In the genomic region with DNA sequence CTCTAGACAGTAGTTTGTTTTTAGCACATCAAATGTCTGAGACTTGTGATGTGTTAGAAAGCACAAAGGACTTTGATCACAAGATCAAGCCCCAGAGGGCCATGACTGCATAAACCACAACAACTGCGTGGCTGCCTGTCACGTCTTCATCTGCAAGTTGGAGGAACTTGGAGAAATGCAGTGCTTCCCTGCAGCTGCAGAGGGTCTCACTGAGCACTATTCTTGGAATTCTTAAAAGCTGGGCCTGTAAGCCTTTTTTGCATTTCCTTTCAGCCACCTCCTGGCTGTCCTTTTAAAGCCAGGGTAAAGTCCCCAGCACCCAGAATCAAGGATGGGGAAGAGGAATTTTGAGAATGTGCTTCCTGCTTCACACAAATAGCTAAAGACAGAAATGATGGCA, we compare ENCODE assay signal across 14 cellular contexts.
DNase-seq lines count a peak whose midpoint lies in the region; ATAC-seq and TF ChIP-seq lines count a peak whose summit lies in the region.
"Had no signal": no experiment of that assay in that cellular context is flagged by ENCODE, and none has a peak within 500 bp of the region (broad histone marks: within the 10 kb centered on the region; RNA-seq: fewer than 3 reads in every experiment).

No MANE protein-coding gene starts in this region.

- no peaks in the 10 kb centered on the region for H3K4me1 Mint-ChIP-seq in activated T-helper 17 cell treated with anti-CD3 and anti-CD28 coated beads, Interleukin-2, amount 50 U/mL, for 72 hours

- no peaks in the 10 kb centered on the region for H3K79me1 ChIP-seq in mesenchymal stem cell (replicated peaks; ENCODE audit: low read length, poor library complexity, severe bottlenecking)

- H4K91ac ChIP-seq in mesenchymal stem cell (ENCODE audit: low read length) = no peak overlapping the region

- ATAC-seq in activated T-helper 17 cell treated with anti-CD3 and anti-CD28 coated beads, Interleukin-2, amount 50 U/mL, for 72 hours (replicated peaks) = peak; percentile 71
- ATAC-seq in GM18858 (IDR thresholded peaks at IDR 0.05; ENCODE audit: unreplicated experiment) (no peak), HG03139 (IDR thresholded peaks at IDR 0.05; ENCODE audit: unreplicated experiment) (no peak)
- ATAC-seq: left colon, natural killer cell had no signal

- H2BK15ac ChIP-seq in mesenchymal stem cell (ENCODE audit: low read depth, poor library complexity, severe bottlenecking) = no peak overlapping the region

- no peak overlapping the region for H2BK120ac ChIP-seq in mesenchymal stem cell (ENCODE audit: low read depth, low read length)

- H3K27me3 Mint-ChIP-seq in activated T-helper 17 cell treated with anti-CD3 and anti-CD28 coated beads, Interleukin-2, amount 50 U/mL, for 72 hours = no peaks in the 10 kb centered on the region

- H2AK5ac ChIP-seq in mesenchymal stem cell (ENCODE audit: low read length, severe bottlenecking) = no peak overlapping the region

- H3K27me3 ChIP-seq in mesenchymal stem cell (ENCODE audit: control insufficient read depth in 1 of 2, insufficient read depth in 1 of 2, low read length in 2 of 2) = no peaks in the 10 kb centered on the region
- H3K27me3 ChIP-seq: testis had no signal

- no peak overlapping the region for H2BK5ac ChIP-seq in mesenchymal stem cell (ENCODE audit: low read depth, low read length, poor library complexity, severe bottlenecking)

- TF ChIP-seq CTCF in GM13976 (IDR thresholded peaks at IDR 0.05; ENCODE audit: borderline replicate concordance, control extremely low read depth, extremely low read depth, insufficient read depth, missing control alignments) = peak; percentile 5

- H3K27ac ChIP-seq in KOPT-K1 (ENCODE audit: low read depth, low read length, poor library complexity, severe bottlenecking) = peak overlapping the region; percentile 33
- H3K27ac ChIP-seq in mesenchymal stem cell (ENCODE audit: low read length, poor library complexity, severe bottlenecking) = no peak overlapping the region
- H3K27ac ChIP-seq: testis had no signal

- no peak overlapping the region for H3K18ac ChIP-seq in mesenchymal stem cell (ENCODE audit: low read depth in 1 of 2, low read length in 2 of 2)

- H3K9ac ChIP-seq in mesenchymal stem cell (ENCODE audit: low read length) = no peak overlapping the region

- H3K9me3 Mint-ChIP-seq in activated T-helper 17 cell treated with anti-CD3 and anti-CD28 coated beads, Interleukin-2, amount 50 U/mL, for 72 hours = peaks cover 6% of the 10 kb centered on the region
- H3K9me3 Mint-ChIP-seq: natural killer cell had no signal

- H3K4me3 ChIP-seq in mesenchymal stem cell (ENCODE audit: insufficient read depth in 1 of 2, low read depth in 1 of 2, low read length in 2 of 2) = no peak overlapping the region
- H3K4me3 ChIP-seq: testis had no signal

- WGBS in mesenchymal stem cell = 34% methylated on average over 2 of the region's 2 CpGs

- no peak overlapping the region for H4K8ac ChIP-seq in mesenchymal stem cell (ENCODE audit: low read length)

- peaks cover 1% of the 10 kb centered on the region for H3K4me1 ChIP-seq in mesenchymal stem cell (ENCODE audit: control insufficient read depth, insufficient read depth, low read depth, low read length)

- peaks cover 5% of the 10 kb centered on the region for H3K9me3 ChIP-seq in KOPT-K1 (ENCODE audit: insufficient read depth, low read length, poor library complexity, severe bottlenecking)
- H3K9me3 ChIP-seq in mesenchymal stem cell (ENCODE audit: control insufficient read depth, low read length) = peaks cover 3% of the 10 kb centered on the region
- H3K9me3 ChIP-seq: testis had no signal

- H3K4ac ChIP-seq in mesenchymal stem cell (ENCODE audit: low read depth in 1 of 2, low read length in 2 of 2) = no peak overlapping the region

- H3K27ac Mint-ChIP-seq in activated T-helper 17 cell treated with anti-CD3 and anti-CD28 coated beads, Interleukin-2, amount 50 U/mL, for 72 hours = no peak overlapping the region
- H3K27ac Mint-ChIP-seq: natural killer cell; T-helper 1 cell treated with Interleukin-12 subunit alpha and Interleukin-12 subunit beta and Interleukin-4 antibody, amounts not matched to agents 30 μg/mL and 1 μg/mL, for 36 hours had no signal

- H3K36me3 Mint-ChIP-seq in activated T-helper 17 cell treated with anti-CD3 and anti-CD28 coated beads, Interleukin-2, amount 50 U/mL, for 72 hours (ENCODE audit: low read depth) = no peaks in the 10 kb centered on the region

- no peak overlapping the region for H2AFZ ChIP-seq in mesenchymal stem cell (ENCODE audit: low read depth, low read length)

- H3K36me3 ChIP-seq in KOPT-K1 (ENCODE audit: insufficient read depth, low read length) = no peaks in the 10 kb centered on the region
- H3K36me3 ChIP-seq in mesenchymal stem cell (ENCODE audit: control insufficient read depth in 1 of 2, insufficient read depth in 2 of 2, low read depth in 1 of 2, low read length in 2 of 2) = no peaks in the 10 kb centered on the region

- no peak for DNase-seq in GM13976 (ENCODE audit: low spot score)
- peak; percentile 3 for DNase-seq in mesenchymal stem cell
- DNase-seq in amygdala (lab: John Stamatoyannopoulos, UW) = no peak
- no peak for DNase-seq in NCI-H1092 (lab: John Stamatoyannopoulos, UW)
- DNase-seq: foreskin fibroblast, natural killer cell, NCI-H446 treated with DMSO at 0.1 percent for 48 hours, testis had no signal

- no peak overlapping the region for H3K14ac ChIP-seq in mesenchymal stem cell (ENCODE audit: low read length in 2 of 2)

- no peak overlapping the region for H3K4me2 ChIP-seq in mesenchymal stem cell (ENCODE audit: low read length, poor library complexity, severe bottlenecking)

- no peak overlapping the region for H2BK12ac ChIP-seq in mesenchymal stem cell (ENCODE audit: low read length in 2 of 2)

- in situ Hi-C loops in GM13976 (cut with MboI; ENCODE audit: low sequenced_read_pairs, unreplicated experiment) = no loop called here

- no peak overlapping the region for H3K23ac ChIP-seq in mesenchymal stem cell (ENCODE audit: low read length in 2 of 2)

- H3K4me3 Mint-ChIP-seq in activated T-helper 17 cell treated with anti-CD3 and anti-CD28 coated beads, Interleukin-2, amount 50 U/mL, for 72 hours = peak overlapping the region; percentile 27
- H3K4me3 Mint-ChIP-seq: natural killer cell; T-helper 1 cell treated with Interleukin-12 subunit alpha and Interleukin-12 subunit beta and Interleukin-4 antibody, amounts not matched to agents 30 μg/mL and 1 μg/mL, for 36 hours had no signal
